In genomic region chr2:70948350-70949003, GRCh38 we compare ENCODE assay signal across 1 cellular context.
TF ChIP-seq lines count a peak whose summit lies in the region.

No MANE protein-coding gene starts in this region.

TF ChIP-seq in HepG2, 621 proteins besides CTCF, POLR2A, EP300 and RAD21 (continued from another document and continues in another):
- TF ChIP-seq PBX2 (CRISPR knock-in tag; IDR thresholded peaks at IDR 0.05) (no peak), GPN1 (CRISPR knock-in tag; IDR thresholded peaks at IDR 0.05; ENCODE audit: borderline replicate concordance) (no peak), ZNF138 (CRISPR knock-in tag; IDR thresholded peaks at IDR 0.05; ENCODE audit: low read depth) (no peak), CREB3 (CRISPR knock-in tag; IDR thresholded peaks at IDR 0.05) (no peak), CENPT (CRISPR knock-in tag; IDR thresholded peaks at IDR 0.05; ENCODE audit: low read depth) (no peak), MYC (CRISPR knock-in tag; IDR thresholded peaks at IDR 0.05; ENCODE audit: borderline replicate concordance) (peak; percentile 79), RFXANK (CRISPR knock-in tag; IDR thresholded peaks at IDR 0.05) (0 out of 2 replicates have a peak, but pooled peaks have one; percentile 30), ZNF296 (CRISPR knock-in tag; conservative IDR thresholded peaks at IDR 0.05) (no peak), EED (CRISPR knock-in tag; IDR thresholded peaks at IDR 0.05) (no peak), KLF6 (CRISPR knock-in tag; IDR thresholded peaks at IDR 0.05) (0 out of 2 replicates have a peak, but pooled peaks have one; percentile 44), RXRA (CRISPR knock-in tag; IDR thresholded peaks at IDR 0.05) (peak; percentile 23; the same call in 1 of the 2 replicates), HNF1B (CRISPR knock-in tag; IDR thresholded peaks at IDR 0.05) (peak; percentile 75), SUZ12 (IDR thresholded peaks at IDR 0.05; ENCODE audit: low read depth, low read length) (no peak), PAX8 (CRISPR knock-in tag; IDR thresholded peaks at IDR 0.05; ENCODE audit: borderline replicate concordance) (peak; percentile 73; the same call in 1 of the 2 replicates), HNF4A (CRISPR knock-in tag; IDR thresholded peaks at IDR 0.05) (0 out of 2 replicates have a peak, but pooled peaks have one; percentile 14), ZNF407 (CRISPR knock-in tag; IDR thresholded peaks at IDR 0.05; ENCODE audit: not compliant biosample characterization) (peak; percentile 39), ZNF280B (CRISPR knock-in tag; IDR thresholded peaks at IDR 0.05; ENCODE audit: borderline replicate concordance) (0 out of 2 replicates have a peak, but pooled peaks have one; percentile 70), ATF7-NPFF (CRISPR knock-in tag; IDR thresholded peaks at IDR 0.05; ENCODE audit: low read depth) (peak; percentile 48; the same call in 1 of the 2 replicates), ZNF614 (CRISPR knock-in tag; IDR thresholded peaks at IDR 0.05; ENCODE audit: borderline replicate concordance) (no peak), ZNF704 (CRISPR knock-in tag; IDR thresholded peaks at IDR 0.05; ENCODE audit: borderline replicate concordance) (0 out of 2 replicates have a peak, but pooled peaks have one; percentile 51), DRAP1 (CRISPR knock-in tag; IDR thresholded peaks at IDR 0.05) (no peak), KMT2B (CRISPR knock-in tag; IDR thresholded peaks at IDR 0.05) (peak; percentile 48; the same call in 1 of the 2 replicates), YEATS4 (CRISPR knock-in tag; IDR thresholded peaks at IDR 0.05; ENCODE audit: borderline replicate concordance) (peak; percentile 65; the same call in 1 of the 2 replicates), ZNF44 (CRISPR knock-in tag; IDR thresholded peaks at IDR 0.05) (peak; percentile 84; the same call in 1 of the 2 replicates), RERE (CRISPR knock-in tag; IDR thresholded peaks at IDR 0.05; ENCODE audit: low read depth) (no peak), ZNF430 (CRISPR knock-in tag; IDR thresholded peaks at IDR 0.05) (no peak), RFXAP (CRISPR knock-in tag; IDR thresholded peaks at IDR 0.05; ENCODE audit: borderline replicate concordance) (peak; percentile 81; the same call in 1 of the 2 replicates), ZNF18 (CRISPR knock-in tag; IDR thresholded peaks at IDR 0.05; ENCODE audit: insufficient replicate concordance) (peak; percentile 44), GATA4 (IDR thresholded peaks at IDR 0.05; ENCODE audit: borderline replicate concordance, low read depth) (no peak), ZNF333 (CRISPR knock-in tag; IDR thresholded peaks at IDR 0.05; ENCODE audit: borderline replicate concordance) (no peak), SP5 (CRISPR knock-in tag; IDR thresholded peaks at IDR 0.05; ENCODE audit: borderline replicate concordance, low read depth) (peak; percentile 75; the same call in 1 of the 2 replicates), ZNF782 (CRISPR knock-in tag; IDR thresholded peaks at IDR 0.05; ENCODE audit: borderline replicate concordance) (peak; percentile 94), DPF2 (CRISPR knock-in tag; IDR thresholded peaks at IDR 0.05; ENCODE audit: borderline replicate concordance, low read depth) (no peak), ZNF121 (CRISPR knock-in tag; IDR thresholded peaks at IDR 0.05) (no peak), ZNF652 (CRISPR knock-in tag; IDR thresholded peaks at IDR 0.05; ENCODE audit: borderline replicate concordance, low read depth) (no peak), WIZ (CRISPR knock-in tag; IDR thresholded peaks at IDR 0.05) (no peak)
